1 cellular context compared by ENCODE assay signal in the genomic region with DNA sequence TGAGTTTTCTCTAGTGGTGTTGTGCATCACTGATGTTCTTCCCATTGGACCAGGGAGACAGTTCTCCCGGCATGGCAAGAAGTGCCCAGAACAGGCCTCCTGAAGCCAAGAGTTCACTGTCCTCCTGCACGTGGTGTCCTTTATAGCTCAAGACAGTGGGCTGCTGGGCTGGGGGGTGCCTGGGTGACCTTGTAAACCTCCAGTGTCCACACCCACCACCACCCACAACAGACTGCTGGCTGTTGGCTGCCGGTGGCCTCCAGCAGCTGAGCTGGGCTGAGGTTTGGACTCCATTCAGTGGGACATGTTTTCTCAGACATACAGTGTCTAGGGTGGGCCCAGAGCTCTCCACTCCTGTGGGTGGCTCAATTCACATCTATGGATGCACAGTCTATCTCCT.
TF ChIP-seq lines count a peak whose summit lies in the region.

No MANE protein-coding gene starts in this region.

TF ChIP-seq in IMR-90, 13 proteins besides CTCF, POLR2A, EP300 and RAD21 (continued from another document):
- TF ChIP-seq MXI1 (IDR thresholded peaks at IDR 0.05; ENCODE audit: borderline replicate concordance, low read depth, low read length), result no peak
- TF ChIP-seq CEBPB (IDR thresholded peaks at IDR 0.05; ENCODE audit: low read depth, low read length), result no peak
- TF ChIP-seq RFX5 (IDR thresholded peaks at IDR 0.05; ENCODE audit: low read depth, low read length), result no peak
- no peak for TF ChIP-seq RCOR1 (IDR thresholded peaks at IDR 0.05; ENCODE audit: insufficient replicate concordance, low read length)
- no peak for TF ChIP-seq MAZ (IDR thresholded peaks at IDR 0.05; ENCODE audit: borderline replicate concordance, low read depth, low read length)
- TF ChIP-seq NFE2L2 (IDR thresholded peaks at IDR 0.05; ENCODE audit: low read depth, low read length), result no peak
- TF ChIP-seq SMC3 (IDR thresholded peaks at IDR 0.05; ENCODE audit: low read depth, low read length), result no peak
